In genomic region chr9:35660966-35661413, GRCh38 we compare ENCODE assay signal across 8 cellular contexts. TPM values are rescaled to one million over a fixed set of nuclear protein-coding genes. Genes with fewer than 3 reads are reported as not detected.
A peak's percentile ranks its signal among the peaks of the same experiment; 100 is the strongest.
DNase-seq lines count a peak whose midpoint lies in the region; ATAC-seq, FAIRE-seq and TF ChIP-seq lines count a peak whose summit lies in the region.

No MANE protein-coding gene starts in this region.

- peaks cover 28 to 40% (median 37%) of the 10 kb centered on the region in 3 experiments for H3K36me3 Mint-ChIP-seq in H9 (ENCODE audit: insufficient read depth in 1 of 3, low read depth in 3 of 3)
- H3K36me3 Mint-ChIP-seq in brain: peaks cover 26% of the 10 kb centered on the region

- DNase-seq in AG08396 (ENCODE audit: low spot score) (peak; percentile 49), H9 (no peak), mesendoderm (peak; percentile 73), urothelium cell line (ENCODE audit: low spot score) (no peak), SHP77 (lab: John Stamatoyannopoulos, UW) (no peak), D341Med (ENCODE audit: low spot score) (no peak)

- ATAC-seq in GM19467 (IDR thresholded peaks at IDR 0.05; ENCODE audit: unreplicated experiment): no peak

- no peak overlapping the region for H3K27ac ChIP-seq in H9 (ENCODE audit: insufficient read length, low read depth, low read length)
- H3K27ac ChIP-seq in mesendoderm (ENCODE audit: low read depth, low read length): no peak overlapping the region

- H2BK15ac ChIP-seq in H9 (ENCODE audit: low read depth, low read length) (no peak overlapping the region), mesendoderm (replicated peaks; ENCODE audit: low read depth) (no peak overlapping the region)

- H3K9me3 ChIP-seq in H9 (ENCODE audit: control insufficient read depth, low read depth, low read length): no peaks in the 10 kb centered on the region

- H3K14ac ChIP-seq in H9 (ENCODE audit: insufficient read depth, low read length): no peak overlapping the region

- no peak for FAIRE-seq in urothelium cell line (lab: Jason Lieb, UNC)

- H3K4me1 ChIP-seq in H9 (ENCODE audit: insufficient read depth, low read length): peaks cover 3% of the 10 kb centered on the region; the same call in 1 of the 2 replicates
- H3K4me1 ChIP-seq in mesendoderm (ENCODE audit: control insufficient read depth, low read depth, low read length): peaks cover 5% of the 10 kb centered on the region

- no peak overlapping the region for H3K56ac ChIP-seq in H9 (ENCODE audit: insufficient read length, low read depth, low read length)
- no peak overlapping the region for H3K56ac ChIP-seq in mesendoderm (ENCODE audit: low read length)

- H3K23me2 ChIP-seq in H9 (ENCODE audit: insufficient read length, low read depth, low read length, poor library complexity, severe bottlenecking): peaks cover 19% of the 10 kb centered on the region

- no peak overlapping the region for H2AFZ ChIP-seq in H9 (ENCODE audit: low read length)

- H4K8ac ChIP-seq in H9 (replicated peaks; ENCODE audit: insufficient read length, low read depth, low read length) (no peak overlapping the region), mesendoderm (ENCODE audit: low read depth, low read length) (no peak overlapping the region)

- H4K91ac ChIP-seq in H9 (ENCODE audit: insufficient read length, low read depth, low read length): no peak overlapping the region

- H3K4me2 ChIP-seq in H9 (ENCODE audit: insufficient read depth, insufficient read length, low read length): no peak overlapping the region
- H3K4me2 ChIP-seq in mesendoderm (ENCODE audit: low read length): no peak overlapping the region

- no peaks in the 10 kb centered on the region for H4K20me1 ChIP-seq in H9 (ENCODE audit: control insufficient read depth, insufficient read depth, insufficient read length)

- H4K5ac ChIP-seq in H9 (ENCODE audit: insufficient read length, low read depth, low read length): no peak overlapping the region
- no peak overlapping the region for H4K5ac ChIP-seq in mesendoderm (ENCODE audit: low read length)

- H2AK5ac ChIP-seq in H9 (ENCODE audit: insufficient read length, low read length) (no peak overlapping the region), mesendoderm (ENCODE audit: low read length) (no peak overlapping the region)

- H3K27me3 ChIP-seq in H9 (ENCODE audit: insufficient read depth, low read length) (no peaks in the 10 kb centered on the region), mesendoderm (ENCODE audit: insufficient read depth, low read length, poor library complexity) (no peaks in the 10 kb centered on the region)

- peak; percentile 59; the same call in 2 of the 3 replicates for TF ChIP-seq CTCF in H9 (conservative IDR thresholded peaks at IDR 0.05)
- TF ChIP-seq CTCF in brain (conservative IDR thresholded peaks at IDR 0.05): peak; percentile 39 to 43

- H2BK120ac ChIP-seq in H9 (ENCODE audit: low read depth, low read length, poor library complexity, severe bottlenecking) (no peak overlapping the region), mesendoderm (ENCODE audit: low read depth, low read length) (no peak overlapping the region)

- no peak overlapping the region for H3K9ac ChIP-seq in H9 (ENCODE audit: extremely low read depth, insufficient read length, low read length)
- no peak overlapping the region for H3K9ac ChIP-seq in mesendoderm (ENCODE audit: low read length)

- no peak overlapping the region for H3T11ph ChIP-seq in H9 (ENCODE audit: low read length)

- H3K27me3 Mint-ChIP-seq in H9 (ENCODE audit: low read depth) (peaks cover 20% of the 10 kb centered on the region), brain (peaks cover 4% of the 10 kb centered on the region)

- H3K4me3 Mint-ChIP-seq in H9 (peak overlapping the region in 1 of 2 experiments; percentile 8; a peak in 2 of 5 replicates), brain (peak overlapping the region; percentile 64 to 87 (median 80))

- H3K27ac Mint-ChIP-seq in H9: peak overlapping the region in 2 of 3 experiments; percentile 61 to 93; a peak in 4 of 7 replicates
- peak overlapping the region; percentile 81 to 93 (median 89) for H3K27ac Mint-ChIP-seq in brain

- no peak overlapping the region for H3K23ac ChIP-seq in H9 (ENCODE audit: insufficient read length, low read depth, low read length)
- no peak overlapping the region for H3K23ac ChIP-seq in mesendoderm (ENCODE audit: low read length)

- H3K79me2 ChIP-seq in H9 (ENCODE audit: insufficient read depth, low read length) (no peaks in the 10 kb centered on the region), mesendoderm (ENCODE audit: control insufficient read depth, insufficient read depth, low read length) (no peaks in the 10 kb centered on the region)

- H3K36me3 ChIP-seq in mesendoderm (ENCODE audit: control insufficient read depth, insufficient read depth, low read length): peaks cover 6% of the 10 kb centered on the region

- H3K4ac ChIP-seq in H9 (ENCODE audit: low read depth, low read length) (no peak overlapping the region), mesendoderm (ENCODE audit: low read depth, low read length) (no peak overlapping the region)

- H2BK12ac ChIP-seq in H9 (ENCODE audit: insufficient read length, low read depth, low read length): no peak overlapping the region

- H3K18ac ChIP-seq in H9 (ENCODE audit: insufficient read length, low read depth, low read length) (no peak overlapping the region), mesendoderm (ENCODE audit: low read length) (no peak overlapping the region)

- peaks cover 2 to 3% of the 10 kb centered on the region in 2 experiments; a peak in 3 of 5 replicates for H3K9me3 Mint-ChIP-seq in H9
- H3K9me3 Mint-ChIP-seq in brain: peaks cover 0 to 8% (median 0%) of the 10 kb centered on the region in 5 experiments

- H2BK20ac ChIP-seq in H9 (ENCODE audit: low read depth, low read length, poor library complexity, severe bottlenecking): no peak overlapping the region

- H3K4me1 Mint-ChIP-seq in H9: peaks cover 39 to 43% of the 10 kb centered on the region in 2 experiments
- peaks cover 81% of the 10 kb centered on the region for H3K4me1 Mint-ChIP-seq in brain

- no peak overlapping the region for H3K4me3 ChIP-seq in mesendoderm (ENCODE audit: low read length)

- H3K79me1 ChIP-seq in H9 (ENCODE audit: insufficient read depth, low read depth, low read length, poor library complexity, severe bottlenecking) (no peaks in the 10 kb centered on the region), mesendoderm (ENCODE audit: low read length) (peaks cover 12% of the 10 kb centered on the region)

- no CpG with 5 or more reads among the region's 9 CpGs for WGBS in H9 (ENCODE audit: extremely low coverage, insufficient read length, low lambda C conversion rate)
- no CpG with 5 or more reads among the region's 9 CpGs for WGBS in mesendoderm (ENCODE audit: extremely low coverage, insufficient coverage, low lambda C conversion rate)

- H2BK5ac ChIP-seq in H9 (ENCODE audit: insufficient read length, low read length): no peak overlapping the region
- H2BK5ac ChIP-seq in mesendoderm (ENCODE audit: low read length): no peak overlapping the region

RNA-seq across cellular contexts. Expression of gene CCDC107, which starts 2.9 kb away (rescaled TPM):
- total RNA-seq in H9 (2021): 11.3 and 12.0 TPM in 2 replicates
- 45.7 TPM for polyA plus RNA-seq in brain (ENCODE audit: insufficient read depth, low read depth, low replicate concordance)
- 7.8 TPM for polyA plus RNA-seq in mesendoderm (2013, experiment 1 of 2)
- polyA plus RNA-seq in mesendoderm (2013, experiment 2 of 2): 6.8 TPM

RNA-seq across cellular contexts. Expression of gene RMRP, which starts 3.2 kb away (rescaled TPM):
- total RNA-seq in H9 (2021): 18,417 and 20,652 TPM in 2 replicates
- not detected for polyA plus RNA-seq in brain (ENCODE audit: insufficient read depth, low read depth, low replicate concordance)
- polyA plus RNA-seq in mesendoderm (2013, experiment 1 of 2): not detected
- not detected for polyA plus RNA-seq in mesendoderm (2013, experiment 2 of 2)

RNA-seq across cellular contexts. Expression of gene ARHGEF39, which starts 4.0 kb away (rescaled TPM):
- 21.6 and 24.4 TPM in 2 replicates for total RNA-seq in H9 (2021)
- 11.6 TPM for polyA plus RNA-seq in brain (ENCODE audit: insufficient read depth, low read depth, low replicate concordance)
- polyA plus RNA-seq in mesendoderm (2013, experiment 1 of 2): 13.9 TPM
- 14.0 TPM for polyA plus RNA-seq in mesendoderm (2013, experiment 2 of 2)

RNA-seq across cellular contexts. Expression of gene SIT1, which starts 10.3 kb away (rescaled TPM):
- 1.3 and 1.6 TPM in 2 replicates for total RNA-seq in H9 (2021)
- 2.0 TPM for polyA plus RNA-seq in brain (ENCODE audit: insufficient read depth, low read depth, low replicate concordance)
- 0.87 TPM for polyA plus RNA-seq in mesendoderm (2013, experiment 1 of 2)
- polyA plus RNA-seq in mesendoderm (2013, experiment 2 of 2): 0.91 TPM

RNA-seq across cellular contexts. Expression of gene CA9, which starts 12.7 kb away (rescaled TPM):
- total RNA-seq in H9 (2021): 0.94 and 1.9 TPM in 2 replicates
- 3.7 TPM for polyA plus RNA-seq in brain (ENCODE audit: insufficient read depth, low read depth, low replicate concordance)
- polyA plus RNA-seq in mesendoderm (2013, experiment 1 of 2): 1.6 TPM
- 1.8 TPM for polyA plus RNA-seq in mesendoderm (2013, experiment 2 of 2)

Comparison
In these comparisons a context has a peak if more than half of its experiments do, and no peak if none do; other contexts are left out.
1. DNase-seq: peak in AG08396 (single experiment) and mesendoderm (single experiment); none in H9 (single experiment), urothelium cell line (single experiment), SHP77 (0 of 2) and D341Med (single experiment).